1 cellular context compared by ENCODE assay signal in the genomic region with DNA sequence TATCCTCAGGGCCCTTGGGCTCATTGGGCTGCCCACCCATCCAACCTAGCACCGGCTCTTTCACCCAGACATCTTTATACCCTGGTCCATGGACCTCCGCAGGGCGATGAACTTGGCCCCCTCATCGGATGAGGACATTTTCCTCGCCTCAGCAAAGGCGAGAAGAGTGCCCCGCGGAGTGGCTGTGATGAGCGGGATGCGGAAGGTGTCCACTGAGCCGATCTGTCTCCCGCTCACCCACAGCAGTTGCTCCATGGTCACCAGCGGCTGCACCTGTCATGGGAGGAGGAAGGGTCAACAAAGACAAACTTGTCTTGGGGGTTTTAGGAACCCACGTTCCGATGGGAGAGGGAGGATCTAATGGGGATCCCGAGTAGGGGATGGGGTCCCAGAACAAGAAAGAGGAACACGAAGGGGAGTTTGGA.
TF ChIP-seq lines count a peak whose summit lies in the region.

No MANE protein-coding gene starts in this region.

TF ChIP-seq in K562, 482 proteins besides CTCF, POLR2A, EP300 and RAD21 (continued from another document and continues in another):
- TF ChIP-seq, protein P1, sequence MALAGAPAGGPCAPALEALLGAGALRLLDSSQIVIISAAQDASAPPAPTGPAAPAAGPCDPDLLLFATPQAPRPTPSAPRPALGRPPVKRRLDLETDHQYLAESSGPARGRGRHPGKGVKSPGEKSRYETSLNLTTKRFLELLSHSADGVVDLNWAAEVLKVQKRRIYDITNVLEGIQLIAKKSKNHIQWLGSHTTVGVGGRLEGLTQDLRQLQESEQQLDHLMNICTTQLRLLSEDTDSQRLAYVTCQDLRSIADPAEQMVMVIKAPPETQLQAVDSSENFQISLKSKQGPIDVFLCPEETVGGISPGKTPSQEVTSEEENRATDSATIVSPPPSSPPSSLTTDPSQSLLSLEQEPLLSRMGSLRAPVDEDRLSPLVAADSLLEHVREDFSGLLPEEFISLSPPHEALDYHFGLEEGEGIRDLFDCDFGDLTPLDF (CRISPR knock-in tag; IDR thresholded peaks at IDR 0.05): no peak
- no peak for TF ChIP-seq ARID2 (IDR thresholded peaks at IDR 0.05)
- TF ChIP-seq, protein P2, sequence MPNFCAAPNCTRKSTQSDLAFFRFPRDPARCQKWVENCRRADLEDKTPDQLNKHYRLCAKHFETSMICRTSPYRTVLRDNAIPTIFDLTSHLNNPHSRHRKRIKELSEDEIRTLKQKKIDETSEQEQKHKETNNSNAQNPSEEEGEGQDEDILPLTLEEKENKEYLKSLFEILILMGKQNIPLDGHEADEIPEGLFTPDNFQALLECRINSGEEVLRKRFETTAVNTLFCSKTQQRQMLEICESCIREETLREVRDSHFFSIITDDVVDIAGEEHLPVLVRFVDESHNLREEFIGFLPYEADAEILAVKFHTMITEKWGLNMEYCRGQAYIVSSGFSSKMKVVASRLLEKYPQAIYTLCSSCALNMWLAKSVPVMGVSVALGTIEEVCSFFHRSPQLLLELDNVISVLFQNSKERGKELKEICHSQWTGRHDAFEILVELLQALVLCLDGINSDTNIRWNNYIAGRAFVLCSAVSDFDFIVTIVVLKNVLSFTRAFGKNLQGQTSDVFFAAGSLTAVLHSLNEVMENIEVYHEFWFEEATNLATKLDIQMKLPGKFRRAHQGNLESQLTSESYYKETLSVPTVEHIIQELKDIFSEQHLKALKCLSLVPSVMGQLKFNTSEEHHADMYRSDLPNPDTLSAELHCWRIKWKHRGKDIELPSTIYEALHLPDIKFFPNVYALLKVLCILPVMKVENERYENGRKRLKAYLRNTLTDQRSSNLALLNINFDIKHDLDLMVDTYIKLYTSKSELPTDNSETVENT (CRISPR knock-in tag; IDR thresholded peaks at IDR 0.05): peak; percentile 31; the same call in 1 of the 2 replicates
- TF ChIP-seq, protein P3, sequence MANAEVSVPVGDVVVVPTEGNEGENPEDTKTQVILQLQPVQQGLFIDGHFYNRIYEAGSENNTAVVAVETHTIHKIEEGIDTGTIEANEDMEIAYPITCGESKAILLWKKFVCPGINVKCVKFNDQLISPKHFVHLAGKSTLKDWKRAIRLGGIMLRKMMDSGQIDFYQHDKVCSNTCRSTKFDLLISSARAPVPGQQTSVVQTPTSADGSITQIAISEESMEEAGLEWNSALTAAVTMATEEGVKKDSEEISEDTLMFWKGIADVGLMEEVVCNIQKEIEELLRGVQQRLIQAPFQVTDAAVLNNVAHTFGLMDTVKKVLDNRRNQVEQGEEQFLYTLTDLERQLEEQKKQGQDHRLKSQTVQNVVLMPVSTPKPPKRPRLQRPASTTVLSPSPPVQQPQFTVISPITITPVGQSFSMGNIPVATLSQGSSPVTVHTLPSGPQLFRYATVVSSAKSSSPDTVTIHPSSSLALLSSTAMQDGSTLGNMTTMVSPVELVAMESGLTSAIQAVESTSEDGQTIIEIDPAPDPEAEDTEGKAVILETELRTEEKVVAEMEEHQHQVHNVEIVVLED (CRISPR knock-in tag; IDR thresholded peaks at IDR 0.05): 0 out of 2 replicates have a peak, but pooled peaks have one; percentile 32
- no peak for TF ChIP-seq SRSF9 (IDR thresholded peaks at IDR 0.05; ENCODE audit: borderline replicate concordance, low read depth, low read length)
- no peak for TF ChIP-seq ZNF444 (CRISPR knock-in tag; IDR thresholded peaks at IDR 0.05)
- no peak for TF ChIP-seq ZNF347 (CRISPR knock-in tag; IDR thresholded peaks at IDR 0.05; ENCODE audit: low read depth)
- TF ChIP-seq, protein P4, sequence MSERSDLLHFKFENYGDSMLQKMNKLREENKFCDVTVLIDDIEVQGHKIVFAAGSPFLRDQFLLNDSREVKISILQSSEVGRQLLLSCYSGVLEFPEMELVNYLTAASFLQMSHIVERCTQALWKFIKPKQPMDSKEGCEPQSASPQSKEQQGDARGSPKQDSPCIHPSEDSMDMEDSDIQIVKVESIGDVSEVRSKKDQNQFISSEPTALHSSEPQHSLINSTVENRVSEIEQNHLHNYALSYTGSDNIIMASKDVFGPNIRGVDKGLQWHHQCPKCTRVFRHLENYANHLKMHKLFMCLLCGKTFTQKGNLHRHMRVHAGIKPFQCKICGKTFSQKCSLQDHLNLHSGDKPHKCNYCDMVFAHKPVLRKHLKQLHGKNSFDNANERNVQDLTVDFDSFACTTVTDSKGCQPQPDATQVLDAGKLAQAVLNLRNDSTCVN (CRISPR knock-in tag; IDR thresholded peaks at IDR 0.05): peak; percentile 46; the same call in 1 of the 2 replicates
- 0 out of 2 replicates have a peak, but pooled peaks have one; percentile 8 for TF ChIP-seq KAT7 (CRISPR knock-in tag; IDR thresholded peaks at IDR 0.05; ENCODE audit: borderline replicate concordance)
- no peak for TF ChIP-seq CHD2 (IDR thresholded peaks at IDR 0.05; ENCODE audit: low read depth, low read length)
- TF ChIP-seq SRSF1 (IDR thresholded peaks at IDR 0.05; ENCODE audit: low read depth, low read length): no peak
- TF ChIP-seq ZNF165 (CRISPR knock-in tag; IDR thresholded peaks at IDR 0.05; ENCODE audit: borderline replicate concordance): peak; percentile 77; the same call in 1 of the 2 replicates
- TF ChIP-seq FOXK1 (CRISPR knock-in tag; IDR thresholded peaks at IDR 0.05; ENCODE audit: borderline replicate concordance): 0 out of 2 replicates have a peak, but pooled peaks have one; percentile 3
- no peak for TF ChIP-seq RBM39 (optimal IDR thresholded peaks at IDR 0.05; ENCODE audit: low read depth, low read length)
- no peak for TF ChIP-seq ZNF699 (CRISPR knock-in tag; IDR thresholded peaks at IDR 0.05; ENCODE audit: insufficient replicate concordance)
- TF ChIP-seq, protein P5, sequence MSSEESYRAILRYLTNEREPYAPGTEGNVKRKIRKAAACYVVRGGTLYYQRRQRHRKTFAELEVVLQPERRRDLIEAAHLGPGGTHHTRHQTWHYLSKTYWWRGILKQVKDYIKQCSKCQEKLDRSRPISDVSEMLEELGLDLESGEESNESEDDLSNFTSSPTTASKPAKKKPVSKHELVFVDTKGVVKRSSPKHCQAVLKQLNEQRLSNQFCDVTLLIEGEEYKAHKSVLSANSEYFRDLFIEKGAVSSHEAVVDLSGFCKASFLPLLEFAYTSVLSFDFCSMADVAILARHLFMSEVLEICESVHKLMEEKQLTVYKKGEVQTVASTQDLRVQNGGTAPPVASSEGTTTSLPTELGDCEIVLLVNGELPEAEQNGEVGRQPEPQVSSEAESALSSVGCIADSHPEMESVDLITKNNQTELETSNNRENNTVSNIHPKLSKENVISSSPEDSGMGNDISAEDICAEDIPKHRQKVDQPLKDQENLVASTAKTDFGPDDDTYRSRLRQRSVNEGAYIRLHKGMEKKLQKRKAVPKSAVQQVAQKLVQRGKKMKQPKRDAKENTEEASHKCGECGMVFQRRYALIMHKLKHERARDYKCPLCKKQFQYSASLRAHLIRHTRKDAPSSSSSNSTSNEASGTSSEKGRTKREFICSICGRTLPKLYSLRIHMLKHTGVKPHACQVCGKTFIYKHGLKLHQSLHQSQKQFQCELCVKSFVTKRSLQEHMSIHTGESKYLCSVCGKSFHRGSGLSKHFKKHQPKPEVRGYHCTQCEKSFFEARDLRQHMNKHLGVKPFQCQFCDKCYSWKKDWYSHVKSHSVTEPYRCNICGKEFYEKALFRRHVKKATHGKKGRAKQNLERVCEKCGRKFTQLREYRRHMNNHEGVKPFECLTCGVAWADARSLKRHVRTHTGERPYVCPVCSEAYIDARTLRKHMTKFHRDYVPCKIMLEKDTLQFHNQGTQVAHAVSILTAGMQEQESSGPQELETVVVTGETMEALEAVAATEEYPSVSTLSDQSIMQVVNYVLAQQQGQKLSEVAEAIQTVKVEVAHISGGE (CRISPR knock-in tag; IDR thresholded peaks at IDR 0.05): peak in 1 of 3 experiments; percentile 27; a peak in 1 of 6 replicates
- peak; percentile 30; the same call in 1 of the 2 replicates for TF ChIP-seq OTX1 (CRISPR knock-in tag; IDR thresholded peaks at IDR 0.05)
- TF ChIP-seq ZNF584 (CRISPR knock-in tag; IDR thresholded peaks at IDR 0.05; ENCODE audit: low read depth): no peak
- TF ChIP-seq SNIP1 (IDR thresholded peaks at IDR 0.05; ENCODE audit: low read depth): no peak
- TF ChIP-seq, protein P6, sequence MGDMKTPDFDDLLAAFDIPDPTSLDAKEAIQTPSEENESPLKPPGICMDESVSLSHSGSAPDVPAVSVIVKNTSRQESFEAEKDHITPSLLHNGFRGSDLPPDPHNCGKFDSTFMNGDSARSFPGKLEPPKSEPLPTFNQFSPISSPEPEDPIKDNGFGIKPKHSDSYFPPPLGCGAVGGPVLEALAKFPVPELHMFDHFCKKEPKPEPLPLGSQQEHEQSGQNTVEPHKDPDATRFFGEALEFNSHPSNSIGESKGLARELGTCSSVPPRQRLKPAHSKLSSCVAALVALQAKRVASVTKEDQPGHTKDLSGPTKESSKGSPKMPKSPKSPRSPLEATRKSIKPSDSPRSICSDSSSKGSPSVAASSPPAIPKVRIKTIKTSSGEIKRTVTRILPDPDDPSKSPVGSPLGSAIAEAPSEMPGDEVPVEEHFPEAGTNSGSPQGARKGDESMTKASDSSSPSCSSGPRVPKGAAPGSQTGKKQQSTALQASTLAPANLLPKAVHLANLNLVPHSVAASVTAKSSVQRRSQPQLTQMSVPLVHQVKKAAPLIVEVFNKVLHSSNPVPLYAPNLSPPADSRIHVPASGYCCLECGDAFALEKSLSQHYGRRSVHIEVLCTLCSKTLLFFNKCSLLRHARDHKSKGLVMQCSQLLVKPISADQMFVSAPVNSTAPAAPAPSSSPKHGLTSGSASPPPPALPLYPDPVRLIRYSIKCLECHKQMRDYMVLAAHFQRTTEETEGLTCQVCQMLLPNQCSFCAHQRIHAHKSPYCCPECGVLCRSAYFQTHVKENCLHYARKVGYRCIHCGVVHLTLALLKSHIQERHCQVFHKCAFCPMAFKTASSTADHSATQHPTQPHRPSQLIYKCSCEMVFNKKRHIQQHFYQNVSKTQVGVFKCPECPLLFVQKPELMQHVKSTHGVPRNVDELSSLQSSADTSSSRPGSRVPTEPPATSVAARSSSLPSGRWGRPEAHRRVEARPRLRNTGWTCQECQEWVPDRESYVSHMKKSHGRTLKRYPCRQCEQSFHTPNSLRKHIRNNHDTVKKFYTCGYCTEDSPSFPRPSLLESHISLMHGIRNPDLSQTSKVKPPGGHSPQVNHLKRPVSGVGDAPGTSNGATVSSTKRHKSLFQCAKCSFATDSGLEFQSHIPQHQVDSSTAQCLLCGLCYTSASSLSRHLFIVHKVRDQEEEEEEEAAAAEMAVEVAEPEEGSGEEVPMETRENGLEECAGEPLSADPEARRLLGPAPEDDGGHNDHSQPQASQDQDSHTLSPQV (IDR thresholded peaks at IDR 0.05): no peak
- TF ChIP-seq, protein P7, sequence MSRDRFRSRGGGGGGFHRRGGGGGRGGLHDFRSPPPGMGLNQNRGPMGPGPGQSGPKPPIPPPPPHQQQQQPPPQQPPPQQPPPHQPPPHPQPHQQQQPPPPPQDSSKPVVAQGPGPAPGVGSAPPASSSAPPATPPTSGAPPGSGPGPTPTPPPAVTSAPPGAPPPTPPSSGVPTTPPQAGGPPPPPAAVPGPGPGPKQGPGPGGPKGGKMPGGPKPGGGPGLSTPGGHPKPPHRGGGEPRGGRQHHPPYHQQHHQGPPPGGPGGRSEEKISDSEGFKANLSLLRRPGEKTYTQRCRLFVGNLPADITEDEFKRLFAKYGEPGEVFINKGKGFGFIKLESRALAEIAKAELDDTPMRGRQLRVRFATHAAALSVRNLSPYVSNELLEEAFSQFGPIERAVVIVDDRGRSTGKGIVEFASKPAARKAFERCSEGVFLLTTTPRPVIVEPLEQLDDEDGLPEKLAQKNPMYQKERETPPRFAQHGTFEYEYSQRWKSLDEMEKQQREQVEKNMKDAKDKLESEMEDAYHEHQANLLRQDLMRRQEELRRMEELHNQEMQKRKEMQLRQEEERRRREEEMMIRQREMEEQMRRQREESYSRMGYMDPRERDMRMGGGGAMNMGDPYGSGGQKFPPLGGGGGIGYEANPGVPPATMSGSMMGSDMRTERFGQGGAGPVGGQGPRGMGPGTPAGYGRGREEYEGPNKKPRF (IDR thresholded peaks at IDR 0.05; ENCODE audit: low read depth, low read length): no peak
- TF ChIP-seq BACH1 (tag; IDR thresholded peaks at IDR 0.05): no peak
- no peak for TF ChIP-seq MIER1 (IDR thresholded peaks at IDR 0.05; ENCODE audit: low read depth)
- TF ChIP-seq, protein P8, sequence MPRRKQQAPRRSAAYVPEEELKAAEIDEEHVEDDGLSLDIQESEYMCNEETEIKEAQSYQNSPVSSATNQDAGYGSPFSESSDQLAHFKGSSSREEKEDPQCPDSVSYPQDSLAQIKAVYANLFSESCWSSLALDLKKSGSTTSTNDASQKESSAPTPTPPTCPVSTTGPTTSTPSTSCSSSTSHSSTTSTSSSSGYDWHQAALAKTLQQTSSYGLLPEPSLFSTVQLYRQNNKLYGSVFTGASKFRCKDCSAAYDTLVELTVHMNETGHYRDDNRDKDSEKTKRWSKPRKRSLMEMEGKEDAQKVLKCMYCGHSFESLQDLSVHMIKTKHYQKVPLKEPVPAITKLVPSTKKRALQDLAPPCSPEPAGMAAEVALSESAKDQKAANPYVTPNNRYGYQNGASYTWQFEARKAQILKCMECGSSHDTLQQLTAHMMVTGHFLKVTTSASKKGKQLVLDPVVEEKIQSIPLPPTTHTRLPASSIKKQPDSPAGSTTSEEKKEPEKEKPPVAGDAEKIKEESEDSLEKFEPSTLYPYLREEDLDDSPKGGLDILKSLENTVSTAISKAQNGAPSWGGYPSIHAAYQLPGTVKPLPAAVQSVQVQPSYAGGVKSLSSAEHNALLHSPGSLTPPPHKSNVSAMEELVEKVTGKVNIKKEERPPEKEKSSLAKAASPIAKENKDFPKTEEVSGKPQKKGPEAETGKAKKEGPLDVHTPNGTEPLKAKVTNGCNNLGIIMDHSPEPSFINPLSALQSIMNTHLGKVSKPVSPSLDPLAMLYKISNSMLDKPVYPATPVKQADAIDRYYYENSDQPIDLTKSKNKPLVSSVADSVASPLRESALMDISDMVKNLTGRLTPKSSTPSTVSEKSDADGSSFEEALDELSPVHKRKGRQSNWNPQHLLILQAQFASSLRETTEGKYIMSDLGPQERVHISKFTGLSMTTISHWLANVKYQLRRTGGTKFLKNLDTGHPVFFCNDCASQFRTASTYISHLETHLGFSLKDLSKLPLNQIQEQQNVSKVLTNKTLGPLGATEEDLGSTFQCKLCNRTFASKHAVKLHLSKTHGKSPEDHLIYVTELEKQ (CRISPR knock-in tag; IDR thresholded peaks at IDR 0.05): no peak
- TF ChIP-seq SRF (CRISPR knock-in tag; IDR thresholded peaks at IDR 0.05): no peak
- no peak for TF ChIP-seq TFAM (CRISPR knock-in tag; conservative IDR thresholded peaks at IDR 0.05)
- peak; percentile 12; the same call in 1 of the 2 replicates for TF ChIP-seq ERF (CRISPR knock-in tag; IDR thresholded peaks at IDR 0.05)
- no peak for TF ChIP-seq ZNF79 (CRISPR knock-in tag; IDR thresholded peaks at IDR 0.05; ENCODE audit: low read depth)
- TF ChIP-seq HNRNPL (IDR thresholded peaks at IDR 0.05; ENCODE audit: low read depth, low read length): no peak
- TF ChIP-seq, protein P9, sequence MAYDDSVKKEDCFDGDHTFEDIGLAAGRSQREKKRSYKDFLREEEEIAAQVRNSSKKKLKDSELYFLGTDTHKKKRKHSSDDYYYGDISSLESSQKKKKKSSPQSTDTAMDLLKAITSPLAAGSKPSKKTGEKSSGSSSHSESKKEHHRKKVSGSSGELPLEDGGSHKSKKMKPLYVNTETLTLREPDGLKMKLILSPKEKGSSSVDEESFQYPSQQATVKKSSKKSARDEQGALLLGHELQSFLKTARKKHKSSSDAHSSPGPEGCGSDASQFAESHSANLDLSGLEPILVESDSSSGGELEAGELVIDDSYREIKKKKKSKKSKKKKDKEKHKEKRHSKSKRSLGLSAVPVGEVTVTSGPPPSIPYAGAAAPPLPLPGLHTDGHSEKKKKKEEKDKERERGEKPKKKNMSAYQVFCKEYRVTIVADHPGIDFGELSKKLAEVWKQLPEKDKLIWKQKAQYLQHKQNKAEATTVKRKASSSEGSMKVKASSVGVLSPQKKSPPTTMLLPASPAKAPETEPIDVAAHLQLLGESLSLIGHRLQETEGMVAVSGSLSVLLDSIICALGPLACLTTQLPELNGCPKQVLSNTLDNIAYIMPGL (CRISPR knock-in tag; IDR thresholded peaks at IDR 0.05): 0 out of 2 replicates have a peak, but pooled peaks have one; percentile 27
